Comparison of ENCODE assay signal across 8 cellular contexts in the genomic region with DNA sequence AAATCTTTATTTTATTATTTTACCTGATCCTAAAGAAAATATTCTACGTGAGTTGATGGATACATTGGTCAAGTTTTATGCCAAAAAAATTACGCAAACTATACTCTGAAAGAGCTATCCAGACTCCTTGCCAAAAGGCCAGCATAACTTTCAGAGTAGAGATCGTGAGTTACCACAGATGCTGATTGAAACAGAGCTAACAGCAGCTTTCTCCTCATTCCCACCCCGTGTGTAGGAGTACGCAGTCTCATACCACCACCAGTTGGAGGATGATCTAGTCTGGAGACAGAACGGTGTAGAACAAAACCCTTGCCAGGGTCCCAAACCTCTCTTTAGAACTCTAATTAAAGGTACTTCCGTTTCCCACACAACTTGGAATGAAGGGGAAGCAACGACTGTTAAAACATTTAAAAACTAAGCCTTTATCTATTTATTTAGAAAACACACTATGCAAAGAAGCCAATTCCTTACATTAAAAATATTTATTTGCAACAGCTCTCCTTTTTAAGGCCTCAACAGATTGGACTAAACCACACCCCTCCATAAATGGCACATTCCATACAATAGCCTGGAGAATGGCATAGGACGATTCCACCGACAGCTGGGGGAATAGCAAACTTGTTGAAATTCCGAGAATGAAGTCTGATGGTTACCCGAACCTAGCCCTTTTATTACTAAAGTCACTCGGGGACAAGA. TPM values are rescaled to one million over a fixed set of nuclear protein-coding genes. Genes with fewer than 3 reads are reported as not detected.
A peak's percentile ranks its signal among the peaks of the same experiment; 100 is the strongest.
DNase-seq lines count a peak whose midpoint lies in the region; ATAC-seq and TF ChIP-seq lines count a peak whose summit lies in the region.

No MANE protein-coding gene starts in this region.

- H3K27ac Mint-ChIP-seq in activated naive CD8-positive, alpha-beta T cell, result peak overlapping the region; percentile 88

- no peaks in the 10 kb centered on the region for H3K36me3 ChIP-seq in right atrium auricular region

- no peaks in the 10 kb centered on the region for H3K36me3 Mint-ChIP-seq in activated naive CD8-positive, alpha-beta T cell

- H3K9me3 ChIP-seq in right atrium auricular region, result no peaks in the 10 kb centered on the region

- H3K27me3 ChIP-seq in right atrium auricular region, result no peaks in the 10 kb centered on the region

- TF ChIP-seq CTCF in AG10803 (conservative IDR thresholded peaks at IDR 0.05; ENCODE audit: low read length) (no peak), GM12875 (IDR thresholded peaks at IDR 0.05; ENCODE audit: borderline replicate concordance, insufficient read depth, low read depth, low read length) (no peak), right atrium auricular region (IDR thresholded peaks at IDR 0.05) (no peak)

- intact Hi-C loops in sciatic nerve (cut with DNase I), result no loop called here

- H3K4me3 Mint-ChIP-seq in activated naive CD8-positive, alpha-beta T cell, result peak overlapping the region; percentile 98

- ATAC-seq in sciatic nerve, result peak; percentile 5
- ATAC-seq in HG02840 (IDR thresholded peaks at IDR 0.05; ENCODE audit: low FRiP score, unreplicated experiment), result no peak
- ATAC-seq in GM19455 (IDR thresholded peaks at IDR 0.05; ENCODE audit: unreplicated experiment), result no peak

- peak overlapping the region; percentile 65 for H3K4me3 ChIP-seq in AG10803 (ENCODE audit: low read length)
- H3K4me3 ChIP-seq in GM12875 (ENCODE audit: low read depth, low read length), result peak overlapping the region; percentile 91
- H3K4me3 ChIP-seq in right atrium auricular region, result peak overlapping the region; percentile 92 to 97

- DNase-seq in AG10803 (ENCODE audit: low read depth), result peak; percentile 84
- peak; percentile 56 for DNase-seq in NCI-H446 treated with DMSO at 0.1 percent for 48 hours (lab: John Stamatoyannopoulos, UW)
- no peak for DNase-seq in right atrium auricular region (ENCODE audit: low spot score)
- DNase-seq in sciatic nerve (ENCODE audit: low spot score), result no peak

- peak overlapping the region; percentile 99 to 100 for H3K27ac ChIP-seq in right atrium auricular region

- H3K4me1 Mint-ChIP-seq in activated naive CD8-positive, alpha-beta T cell (ENCODE audit: low read depth), result peaks cover 49% of the 10 kb centered on the region

- H3K27me3 Mint-ChIP-seq in activated naive CD8-positive, alpha-beta T cell, result no peaks in the 10 kb centered on the region

- H3K9me3 Mint-ChIP-seq in activated naive CD8-positive, alpha-beta T cell (ENCODE audit: low read depth), result no peaks in the 10 kb centered on the region

- H3K4me1 ChIP-seq in right atrium auricular region, result peaks cover 0 to 39% of the 10 kb centered on the region in 2 donors

RNA-seq across cellular contexts. Expression of gene NUCKS1, which starts 1.4 kb away (rescaled TPM):
- total RNA-seq in right atrium auricular region (100 to 1,000 TPM; 109 to 128 TPM), sciatic nerve (193 TPM)

RNA-seq across cellular contexts. Expression of gene RAB29, which starts 26.7 kb away (rescaled TPM):
- total RNA-seq in right atrium auricular region (10 to 100 TPM; 17.7 to 18.6 TPM), sciatic nerve (17.6 TPM)

Comparison
In these comparisons a context has a peak if more than half of its experiments do, and no peak if none do; other contexts are left out.
1. DNase-seq: peak in AG10803 (single experiment) and NCI-H446 treated with DMSO at 0.1 percent for 48 hours (single experiment); none in right atrium auricular region (single experiment) and sciatic nerve (single experiment).
2. Peak in every context shown above with its lines, with median percentiles within 50 percentile points of each other: H3K4me3 ChIP-seq.